In genomic region chr12:76763746-76764675, GRCh38 we compare ENCODE assay signal across 8 cellular contexts. TPM values are rescaled to one million over a fixed set of nuclear protein-coding genes. Genes with fewer than 3 reads are reported as not detected.
DNase-seq lines count a peak whose midpoint lies in the region; ATAC-seq and TF ChIP-seq lines count a peak whose summit lies in the region.

TSS of gene ZDHHC17 (plus strand) at chr12:76764115. CDS start at chr12:76764237, 122 bp downstream.

- H3K27ac Mint-ChIP-seq in activated naive CD8-positive, alpha-beta T cell treated with anti-CD3 and anti-CD28 coated beads, Interleukin-2, amount 10 ng/mL, durations not matched to agents 7 days and 5 days = peak within 1 kb of the TSS; percentile 97

- TF ChIP-seq CTCF in GM12865 (IDR thresholded peaks at IDR 0.05; ENCODE audit: insufficient read depth, low read depth, low read length, missing control alignments) (no peak), SU-DHL-6 (IDR thresholded peaks at IDR 0.05; ENCODE audit: insufficient read depth, low read length, poor library complexity, severe bottlenecking) (no peak), ovary (IDR thresholded peaks at IDR 0.05) (peak in 1 of 3 donors; percentile 15)

- H3F3A ChIP-seq in SU-DHL-6 (ENCODE audit: insufficient read depth) = peaks cover 4% of the 10 kb centered on the region; the same call in 1 of the 2 replicates

- H3K27ac ChIP-seq in SU-DHL-6 (ENCODE audit: low read depth, low read length) (peak within 1 kb of the TSS; percentile 68), ovary (peak within 1 kb of the TSS; percentile 84 to 96), thymus (ENCODE audit: low read depth) (peak within 1 kb of the TSS; percentile 100)

- H3K9me2 ChIP-seq in SU-DHL-6 (replicated peaks; ENCODE audit: insufficient read depth, low read length) = no peaks in the 10 kb centered on the region

- H3K27me3 Mint-ChIP-seq in activated naive CD8-positive, alpha-beta T cell treated with anti-CD3 and anti-CD28 coated beads, Interleukin-2, amount 10 ng/mL, durations not matched to agents 7 days and 5 days = peaks cover 7% of the 10 kb centered on the region

- peak within 1 kb of the TSS; percentile 86 for H3K9ac ChIP-seq in SU-DHL-6 (ENCODE audit: low read length)

- peaks cover 46% of the 10 kb centered on the region for H3K79me2 ChIP-seq in SU-DHL-6 (ENCODE audit: insufficient read depth, low read length)

- no peaks in the 10 kb centered on the region for H3K27me3 ChIP-seq in SU-DHL-6 (ENCODE audit: low read length)
- no peaks in the 10 kb centered on the region for H3K27me3 ChIP-seq in ovary
- no peaks in the 10 kb centered on the region for H3K27me3 ChIP-seq in thymus (ENCODE audit: control insufficient read depth, insufficient read depth)

- TF ChIP-seq EP300 in ovary (IDR thresholded peaks at IDR 0.05) = no peak

- ATAC-seq in HG02763 (IDR thresholded peaks at IDR 0.05; ENCODE audit: unreplicated experiment) (peak; percentile 91), Right ventricle myocardium inferior (peak; percentile 97)
- peak; percentile 91 for ATAC-seq in activated naive CD8-positive, alpha-beta T cell treated with anti-CD3 and anti-CD28 coated beads, Interleukin-2, amount 10 ng/mL, durations not matched to agents 7 days and 5 days (ENCODE audit: low read depth)

- peak within 1 kb of the TSS; percentile 100 for H2AFZ ChIP-seq in SU-DHL-6 (ENCODE audit: low read depth, low read length, severe bottlenecking)

- H3K4me1 Mint-ChIP-seq in activated naive CD8-positive, alpha-beta T cell treated with anti-CD3 and anti-CD28 coated beads, Interleukin-2, amount 10 ng/mL, durations not matched to agents 7 days and 5 days = peaks cover 21% of the 10 kb centered on the region

- H3K36me3 ChIP-seq in SU-DHL-6 (ENCODE audit: low read length) = no peaks in the 10 kb centered on the region
- H3K36me3 ChIP-seq in ovary = no peaks in the 10 kb centered on the region
- no peaks in the 10 kb centered on the region for H3K36me3 ChIP-seq in thymus (ENCODE audit: control insufficient read depth, insufficient read depth)

- no peaks in the 10 kb centered on the region for H3K9me3 Mint-ChIP-seq in activated naive CD8-positive, alpha-beta T cell treated with anti-CD3 and anti-CD28 coated beads, Interleukin-2, amount 10 ng/mL, durations not matched to agents 7 days and 5 days

- H3K36me3 Mint-ChIP-seq in activated naive CD8-positive, alpha-beta T cell treated with anti-CD3 and anti-CD28 coated beads, Interleukin-2, amount 10 ng/mL, durations not matched to agents 7 days and 5 days = no peaks in the 10 kb centered on the region

- POLR2A ChIA-PET in activated naive CD8-positive, alpha-beta T cell treated with anti-CD3 and anti-CD28 coated beads, Interleukin-2, amount 10 ng/mL, durations not matched to agents 7 days and 5 days (lab: Charles Lee) = interaction anchor here (0.6 to 1.1 kb wide), 8 partner anchors 8 to 716 kb away, joined by 3 to 7 read pairs (median 3); partner anchors contain the start of gene OSBPL8

- peak; percentile 66 for TF ChIP-seq POLR2A in ovary (IDR thresholded peaks at IDR 0.05)

- H3K4me2 ChIP-seq in SU-DHL-6 (ENCODE audit: low read depth, low read length, poor library complexity, severe bottlenecking) = peak within 1 kb of the TSS; percentile 81

- DNase-seq in GM12865 (ENCODE audit: low read depth) (peak; percentile 96), NCI-H1417 (lab: John Stamatoyannopoulos, UW) (peak; percentile 97 to 99 (median 98)), Right ventricle myocardium inferior (ENCODE audit: missing footprints) (peak; percentile 96), ovary (peak; percentile 91 to 97 (median 94))
- peak; percentile 96 for DNase-seq in activated naive CD8-positive, alpha-beta T cell treated with anti-CD3 and anti-CD28 coated beads, Interleukin-2, amount 10 ng/mL, durations not matched to agents 7 days and 5 days

- H3K4me3 ChIP-seq in GM12865 (ENCODE audit: low read depth, low read length) (peak within 1 kb of the TSS; percentile 68), SU-DHL-6 (ENCODE audit: insufficient read depth, low read length, poor library complexity, severe bottlenecking) (peak within 1 kb of the TSS; percentile 76), ovary (peak within 1 kb of the TSS; percentile 81), thymus (ENCODE audit: low read length) (peak within 1 kb of the TSS; percentile 95)

- 0 to 1% (median 0%) methylated on average over 51 to 93 of the region's 93 CpGs for WGBS in ovary, 3 donors
- under 1% methylated on average over 93 of the region's 93 CpGs for WGBS in thymus

- H3K4me1 ChIP-seq in ovary (ENCODE audit: insufficient read depth) = peaks cover 3% of the 10 kb centered on the region
- peaks cover 8% of the 10 kb centered on the region for H3K4me1 ChIP-seq in thymus (ENCODE audit: control insufficient read depth, insufficient read depth, low read length)

- H3K4me3 Mint-ChIP-seq in activated naive CD8-positive, alpha-beta T cell treated with anti-CD3 and anti-CD28 coated beads, Interleukin-2, amount 10 ng/mL, durations not matched to agents 7 days and 5 days = peak within 1 kb of the TSS; percentile 97

- H4K20me1 ChIP-seq in SU-DHL-6 (ENCODE audit: low read depth, low read length) = no peaks in the 10 kb centered on the region

- no peaks in the 10 kb centered on the region for H3K9me3 ChIP-seq in SU-DHL-6 (ENCODE audit: insufficient read depth, low read length)
- no peaks in the 10 kb centered on the region for H3K9me3 ChIP-seq in ovary
- no peaks in the 10 kb centered on the region for H3K9me3 ChIP-seq in thymus (ENCODE audit: control insufficient read depth)

- intact Hi-C loops in Right ventricle myocardium inferior (cut with DNase I) (loop anchor here (1.0 kb wide), 1 partner anchor 79 kb away; no protein-coding TSS in a partner anchor), ovary (cut with DNase I) (loop anchor here in 1 of 4 donors (10.0 kb wide), 1 partner anchor 111 kb away; the partner anchor contains the start of gene CSRP2)

RNA-seq across cellular contexts. Expression of gene ZDHHC17, which starts in this region (rescaled TPM):
- total RNA-seq in activated naive CD8-positive, alpha-beta T cell treated with anti-CD3 and anti-CD28 coated beads, Interleukin-2, amount 10 ng/mL, durations not matched to agents 7 days and 5 days = 10 to 100 TPM; 31.7 to 37.4 TPM
- total RNA-seq in Right ventricle myocardium inferior = 18.0 TPM
- 10 to 100 TPM; 32.3 to 76.7 (median 40.9) TPM for total RNA-seq in ovary
- polyA plus RNA-seq in ovary = 10 to 100 TPM; 19.3 to 27.1 TPM
- polyA plus RNA-seq in thymus = 29.5 TPM

Comparison
In these comparisons a context has a peak if more than half of its experiments do, and no peak if none do; other contexts are left out.
1. Peak in every context shown above with its lines: DNase-seq, ATAC-seq, H3K4me3 ChIP-seq and H3K27ac ChIP-seq.